Comparison of ENCODE assay signal across 18 cellular contexts in genomic region chr4:173577963-173578362, GRCh38. TPM values are rescaled to one million over a fixed set of nuclear protein-coding genes. Genes with fewer than 3 reads are reported as not detected.
DNase-seq lines count a peak whose midpoint lies in the region; ATAC-seq and TF ChIP-seq lines count a peak whose summit lies in the region.
"Had no signal": no experiment of that assay in that cellular context is flagged by ENCODE, and none has a peak within 500 bp of the region (broad histone marks: within the 10 kb centered on the region; RNA-seq: fewer than 3 reads in every experiment).

No MANE protein-coding gene starts in this region.

- no peak overlapping the region for H3K27ac ChIP-seq in SU-DHL-6 (ENCODE audit: low read depth, low read length)
- H3K27ac ChIP-seq in uterus = peak overlapping the region; percentile 5 to 60
- H3K27ac ChIP-seq in prostate gland = no peak overlapping the region
- H3K27ac ChIP-seq: BLaER1 treated with 17β-estradiol and CSF1 and Interleukin-3, amounts not matched to agents 10 nM and 100 nM; HL-60 had no signal

- H3K27me3 ChIP-seq in SU-DHL-6 (ENCODE audit: low read length) = no peaks in the 10 kb centered on the region
- H3K27me3 ChIP-seq in uterus = no peaks in the 10 kb centered on the region
- H3K27me3 ChIP-seq in prostate gland (replicated peaks; ENCODE audit: insufficient read depth) = no peaks in the 10 kb centered on the region
- H3K27me3 ChIP-seq: BLaER1 treated with 17β-estradiol and CSF1 and Interleukin-3, amounts not matched to agents 10 nM and 100 nM had no signal

- 81% methylated on average over 5 of the region's 5 CpGs for WGBS in prostate gland

- DNase-seq in HEK293T (ENCODE audit: extremely low spot score) (no peak), left kidney (ENCODE audit: low read depth, low spot score) (peak; percentile 41), uterus (no peak), prostate gland (ENCODE audit: low spot score) (no peak)
- DNase-seq: CD4-positive, CD25-positive, alpha-beta regulatory T cell; CD8-positive, alpha-beta memory T cell; COR-L47; DMS 273 treated with DMSO at 0.1 percent for 48 hours; DMS53; DND-41; EL had no signal

- no peaks in the 10 kb centered on the region for H4K20me1 ChIP-seq in SU-DHL-6 (ENCODE audit: low read depth, low read length)
- H4K20me1 ChIP-seq: BLaER1 treated with 17β-estradiol and CSF1 and Interleukin-3, amounts not matched to agents 10 nM and 100 nM had no signal

- H3K36me3 ChIP-seq in SU-DHL-6 (ENCODE audit: low read length) = no peaks in the 10 kb centered on the region
- no peaks in the 10 kb centered on the region for H3K36me3 ChIP-seq in uterus
- H3K36me3 ChIP-seq in prostate gland = no peaks in the 10 kb centered on the region
- H3K36me3 ChIP-seq: BLaER1 treated with 17β-estradiol and CSF1 and Interleukin-3, amounts not matched to agents 10 nM and 100 nM; HAP-1 had no signal

- TF ChIP-seq POLR2A in uterus (IDR thresholded peaks at IDR 0.05) (no peak), prostate gland (IDR thresholded peaks at IDR 0.05) (no peak)

- H2AFZ ChIP-seq in SU-DHL-6 (ENCODE audit: low read depth, low read length, severe bottlenecking) = peak overlapping the region; percentile 2

- POLR2A ChIA-PET in HEK293T (lab: Yijun Ruan, JAX) = no interaction called here

- H3K4me1 ChIP-seq in uterus = no peaks in the 10 kb centered on the region
- no peaks in the 10 kb centered on the region for H3K4me1 ChIP-seq in prostate gland (replicated peaks)
- H3K4me1 ChIP-seq: BLaER1 treated with 17β-estradiol and CSF1 and Interleukin-3, amounts not matched to agents 10 nM and 100 nM; HAP-1 had no signal

- no peak overlapping the region for H3K9ac ChIP-seq in SU-DHL-6 (ENCODE audit: low read length)
- H3K9ac ChIP-seq: BLaER1 treated with 17β-estradiol and CSF1 and Interleukin-3, amounts not matched to agents 10 nM and 100 nM had no signal

- CTCF ChIA-PET in HEK293T (lab: Yijun Ruan, JAX) = interaction anchor here (0.7 kb wide), 1 partner anchor 619 kb away, joined by 3 read pairs; no protein-coding TSS in a partner anchor

- intact Hi-C loops in uterus (cut with DNase I; ENCODE audit: low total_unique reads) (no loop called here), prostate gland (cut with DNase I) (no loop called here)

- H3K9me2 ChIP-seq in SU-DHL-6 (replicated peaks; ENCODE audit: insufficient read depth, low read length) = no peaks in the 10 kb centered on the region

- TF ChIP-seq CTCF in SU-DHL-6 (IDR thresholded peaks at IDR 0.05; ENCODE audit: insufficient read depth, low read length, poor library complexity, severe bottlenecking) (no peak), uterus (IDR thresholded peaks at IDR 0.05) (no peak), prostate gland (IDR thresholded peaks at IDR 0.05) (no peak)

- H3K4me2 ChIP-seq in SU-DHL-6 (ENCODE audit: low read depth, low read length, poor library complexity, severe bottlenecking) = no peak overlapping the region
- H3K4me2 ChIP-seq: BLaER1 treated with 17β-estradiol and CSF1 and Interleukin-3, amounts not matched to agents 10 nM and 100 nM had no signal

- H3K4me3 ChIP-seq in SU-DHL-6 (ENCODE audit: insufficient read depth, low read length, poor library complexity, severe bottlenecking) (no peak overlapping the region), uterus (no peak overlapping the region), prostate gland (no peak overlapping the region)
- H3K4me3 ChIP-seq: BLaER1 treated with 17β-estradiol and CSF1 and Interleukin-3, amounts not matched to agents 10 nM and 100 nM; GM12878; HAP-1 had no signal

- no peaks in the 10 kb centered on the region for H3K9me3 ChIP-seq in SU-DHL-6 (ENCODE audit: insufficient read depth, low read length)
- no peaks in the 10 kb centered on the region for H3K9me3 ChIP-seq in uterus
- no peaks in the 10 kb centered on the region for H3K9me3 ChIP-seq in prostate gland
- H3K9me3 ChIP-seq: BLaER1 treated with 17β-estradiol and CSF1 and Interleukin-3, amounts not matched to agents 10 nM and 100 nM; HAP-1 had no signal

- H3F3A ChIP-seq in SU-DHL-6 (ENCODE audit: insufficient read depth) = no peaks in the 10 kb centered on the region

- ATAC-seq in GM18520 (IDR thresholded peaks at IDR 0.05; ENCODE audit: unreplicated experiment) = no peak
- ATAC-seq: GM12878 had no signal

- H3K79me2 ChIP-seq in SU-DHL-6 (ENCODE audit: insufficient read depth, low read length) = no peaks in the 10 kb centered on the region

TF ChIP-seq in HEK293T, 16 proteins besides CTCF, POLR2A, EP300 and RAD21:
- TF ChIP-seq SUZ12 (IDR thresholded peaks at IDR 0.05) (no peak), FOXK2 (IDR thresholded peaks at IDR 0.05) (no peak), L3MBTL2 (conservative IDR thresholded peaks at IDR 0.05) (peak; percentile 46; the same call in 1 of the 2 replicates), LEF1 (IDR thresholded peaks at IDR 0.05; ENCODE audit: borderline replicate concordance) (no peak)

RNA-seq across cellular contexts. Expression of gene HAND2, which starts 47.9 kb away (rescaled TPM):
- total RNA-seq in uterus (10 to 100 TPM; 20.3 to 77.6 (median 23.7) TPM), prostate gland (1 to 10 TPM in 1 of 2 donors, not detected in 1; 7.5 TPM)
- total RNA-seq: B cell; CD4-positive, CD25-positive, alpha-beta regulatory T cell; CD8-positive, alpha-beta memory T cell; GM12878 had no signal

Comparison
In these comparisons a context has a peak if more than half of its experiments do, and no peak if none do; other contexts are left out.
1. H3K27ac ChIP-seq: peak in uterus (2 of 2); none in SU-DHL-6 (single experiment) and prostate gland (0 of 2).